In genomic region chr15:85010472-85011209, GRCh38 we compare ENCODE assay signal across 10 cellular contexts. TPM values are rescaled to one million over a fixed set of nuclear protein-coding genes. Genes with fewer than 3 reads are reported as not detected.
A peak's percentile ranks its signal among the peaks of the same experiment; 100 is the strongest.
DNase-seq lines count a peak whose midpoint lies in the region; ATAC-seq, FAIRE-seq and TF ChIP-seq lines count a peak whose summit lies in the region.
"Had no signal": no experiment of that assay in that cellular context is flagged by ENCODE, and none has a peak within 500 bp of the region (broad histone marks: within the 10 kb centered on the region; RNA-seq: fewer than 3 reads in every experiment).

No MANE protein-coding gene starts in this region.

- peak; percentile 46 for FAIRE-seq in endothelial cell of umbilical vein (lab: Jason Lieb, UNC)
- FAIRE-seq: G401.6 had no signal

- peaks cover 12% of the 10 kb centered on the region for H3K4me1 ChIP-seq in endothelial cell of umbilical vein (ENCODE audit: control insufficient read depth, extremely low read depth, insufficient read depth, low read length)

- TF ChIP-seq CTCF in CD14-positive monocyte (IDR thresholded peaks at IDR 0.05) (no peak), endothelial cell of umbilical vein (IDR thresholded peaks at IDR 0.05; ENCODE audit: extremely low read depth in 1 of 2, insufficient read depth in 1 of 2, low read depth in 1 of 2, low read length in 2 of 2) (peak in 1 of 2 donors; percentile 21), omental fat pad (IDR thresholded peaks at IDR 0.05) (no peak)

- DNase-seq in CD14-positive monocyte (ENCODE audit: low spot score), result no peak
- peak; percentile 15 for DNase-seq in NCI-H1092 (lab: John Stamatoyannopoulos, UW)
- DNase-seq in endothelial cell of umbilical vein (ENCODE audit: low read depth, low spot score), result peak; percentile 84
- DNase-seq in omental fat pad (ENCODE audit: low spot score), result no peak
- DNase-seq in NCI-H1694 (lab: John Stamatoyannopoulos, UW), result no peak
- no peak for DNase-seq in NCI-H510A treated with DMSO at 0.1 percent for 48 hours (lab: John Stamatoyannopoulos, UW)
- DNase-seq: stimulated activated naive CD4-positive, alpha-beta T cell treated with Interleukin-2 at 50 U/mL for 16 hours had no signal

- no peaks in the 10 kb centered on the region for H3K9me3 Mint-ChIP-seq in CD14-positive monocyte

- no TSS peak for BruUV-seq in endothelial cell of umbilical vein (replicated peaks; lab: Mats Ljungman, UMichigan)

- POLR2A ChIA-PET in endothelial cell of umbilical vein (lab: Charles Lee), result no interaction called here

- peaks cover 46% of the 10 kb centered on the region for H3K4me1 Mint-ChIP-seq in CD14-positive monocyte

- H3K9me3 ChIP-seq in endothelial cell of umbilical vein (replicated peaks; ENCODE audit: control insufficient read depth, insufficient read depth, low read length), result no peaks in the 10 kb centered on the region

- H3K4me3 Mint-ChIP-seq in CD14-positive monocyte, result no peak overlapping the region

- intact Hi-C loops in CD14-positive monocyte (cut with micrococcal nuclease) (no loop called here), endothelial cell of umbilical vein (cut with micrococcal nuclease) (no loop called here)

- no peaks in the 10 kb centered on the region for H3K36me3 Mint-ChIP-seq in CD14-positive monocyte

- H3K27me3 ChIP-seq in endothelial cell of umbilical vein (ENCODE audit: control insufficient read depth in 2 of 2, insufficient read depth in 2 of 2, low read length in 2 of 2), result no peaks in the 10 kb centered on the region

- H3K27me3 Mint-ChIP-seq in CD14-positive monocyte (ENCODE audit: low read depth in 3 of 3), result peaks cover 0 to 5% (median 0%) of the 10 kb centered on the region in 3 donors

- no peak overlapping the region for H2AFZ ChIP-seq in endothelial cell of umbilical vein (ENCODE audit: low read depth, low read length)

- peak overlapping the region; percentile 19 for H3K27ac ChIP-seq in endothelial cell of umbilical vein (ENCODE audit: insufficient read depth, low read depth, low read length)

- ATAC-seq in omental fat pad (ENCODE audit: low FRiP score) (peak; percentile 26), GM19351 (IDR thresholded peaks at IDR 0.05; ENCODE audit: unreplicated experiment) (no peak)
- ATAC-seq in activated CD4-positive, CD25-positive, alpha-beta regulatory T cell treated with anti-CD3 and anti-CD28 coated beads, Interleukin-2, amount 50 U/mL, for 24 hours, result no peak

- CTCF ChIA-PET in endothelial cell of umbilical vein (lab: Charles Lee), result interaction anchor here (0.9 to 3.3 kb wide), 5 partner anchors 10 to 56 kb away, joined by 3 to 11 read pairs (median 3); no protein-coding TSS in a partner anchor

- no peaks in the 10 kb centered on the region for H3K9me1 ChIP-seq in endothelial cell of umbilical vein (replicated peaks; ENCODE audit: control insufficient read depth, extremely low read depth, insufficient read depth, low read length)

- H3K4me3 ChIP-seq in endothelial cell of umbilical vein (replicated peaks in 1 of 3; ENCODE audit: insufficient read depth in 1 of 3, low read depth in 1 of 3, low read length in 3 of 3), result no peak overlapping the region

- H3K9ac ChIP-seq in endothelial cell of umbilical vein (replicated peaks; ENCODE audit: extremely low read depth, insufficient read depth, low read length), result no peak overlapping the region

- dilution Hi-C loops in endothelial cell of umbilical vein (cut with MboI; ENCODE audit: extremely low pct_ligation_motif_present, low sequenced_read_pairs), result no loop called here

- no peaks in the 10 kb centered on the region for H3K36me3 ChIP-seq in endothelial cell of umbilical vein (ENCODE audit: control insufficient read depth in 2 of 2, extremely low read depth in 1 of 2, insufficient read depth in 2 of 2, low read length in 2 of 2)

- H3K27ac Mint-ChIP-seq in CD14-positive monocyte, result peak overlapping the region in 5 of 7 donors; percentile 6 to 86 (median 67)

- peaks cover 22% of the 10 kb centered on the region for H3K79me2 ChIP-seq in endothelial cell of umbilical vein (ENCODE audit: control insufficient read depth, insufficient read depth, low read length)

- H3K4me2 ChIP-seq in endothelial cell of umbilical vein (ENCODE audit: insufficient read depth, low read length), result peak overlapping the region; percentile 51

- H4K20me1 ChIP-seq in endothelial cell of umbilical vein (replicated peaks; ENCODE audit: control insufficient read depth, extremely low read depth, insufficient read depth, low read length), result no peaks in the 10 kb centered on the region

- no peak for TF ChIP-seq POLR2A in endothelial cell of umbilical vein (IDR thresholded peaks at IDR 0.05; ENCODE audit: low read depth, low read length)

TF ChIP-seq in endothelial cell of umbilical vein, 7 proteins besides CTCF, POLR2A, EP300 and RAD21:
- TF ChIP-seq MAX (IDR thresholded peaks at IDR 0.05; ENCODE audit: insufficient read depth, insufficient read length), result no peak
- TF ChIP-seq EZH2 (IDR thresholded peaks at IDR 0.05; ENCODE audit: borderline replicate concordance, low read depth, low read length, severe bottlenecking), result no peak
- no peak for TF ChIP-seq GATA2 (IDR thresholded peaks at IDR 0.05; ENCODE audit: insufficient read depth, insufficient read length, low read depth, low read length)
- no peak for TF ChIP-seq JUN (IDR thresholded peaks at IDR 0.05; ENCODE audit: borderline replicate concordance, insufficient read depth, insufficient read length, low read depth)
- no peak for TF ChIP-seq POLR2AphosphoS5 (IDR thresholded peaks at IDR 0.05; ENCODE audit: insufficient read depth, low read depth, low read length)
- no peak for TF ChIP-seq FOS (IDR thresholded peaks at IDR 0.05; ENCODE audit: borderline replicate concordance, insufficient read depth, low read length)
- TF ChIP-seq MYC (IDR thresholded peaks at IDR 0.05; ENCODE audit: low read depth, low read length), result no peak

RNA-seq across cellular contexts. Expression of gene PDE8A, which starts 29.0 kb away (rescaled TPM):
- polyA plus RNA-seq in CD14-positive monocyte (1 to 10 TPM; 2.8 to 4.9 TPM), endothelial cell of umbilical vein (19.3 and 21.3 TPM in 2 replicates)
- total RNA-seq in endothelial cell of umbilical vein (45.7 and 46.9 TPM in 2 replicates), omental fat pad (10 to 100 TPM; 61.0 to 86.5 (median 79.0) TPM)
- 20.8 and 23.3 TPM in 2 replicates for polyA plus RNA-seq in endothelial cell of umbilical vein (2011; cell fraction: cytosol; rRNA removed)
- polyA plus RNA-seq in endothelial cell of umbilical vein (2011; cell fraction: nucleus; rRNA removed), result 113 and 128 TPM in 2 replicates
- 20.4 and 24.4 TPM in 2 replicates for polyA plus RNA-seq in endothelial cell of umbilical vein (2012)
- polyA minus RNA-seq in endothelial cell of umbilical vein, result 36.7 and 47.9 TPM in 2 replicates
- 40.5 TPM for polyA minus RNA-seq in endothelial cell of umbilical vein (2011; cell fraction: cytosol; rRNA and poly(A)+ RNA removed)
- 69.0 and 87.8 TPM in 2 replicates for polyA minus RNA-seq in endothelial cell of umbilical vein (2011; cell fraction: nucleus; rRNA and poly(A)+ RNA removed)

Comparison
In these comparisons a context has a peak if more than half of its experiments do, and no peak if none do; other contexts are left out.
1. DNase-seq: peak in NCI-H1092 (single experiment) and endothelial cell of umbilical vein (single experiment); none in CD14-positive monocyte (single experiment), omental fat pad (single experiment), NCI-H1694 (single experiment) and NCI-H510A treated with DMSO at 0.1 percent for 48 hours (single experiment).